In the genomic region with DNA sequence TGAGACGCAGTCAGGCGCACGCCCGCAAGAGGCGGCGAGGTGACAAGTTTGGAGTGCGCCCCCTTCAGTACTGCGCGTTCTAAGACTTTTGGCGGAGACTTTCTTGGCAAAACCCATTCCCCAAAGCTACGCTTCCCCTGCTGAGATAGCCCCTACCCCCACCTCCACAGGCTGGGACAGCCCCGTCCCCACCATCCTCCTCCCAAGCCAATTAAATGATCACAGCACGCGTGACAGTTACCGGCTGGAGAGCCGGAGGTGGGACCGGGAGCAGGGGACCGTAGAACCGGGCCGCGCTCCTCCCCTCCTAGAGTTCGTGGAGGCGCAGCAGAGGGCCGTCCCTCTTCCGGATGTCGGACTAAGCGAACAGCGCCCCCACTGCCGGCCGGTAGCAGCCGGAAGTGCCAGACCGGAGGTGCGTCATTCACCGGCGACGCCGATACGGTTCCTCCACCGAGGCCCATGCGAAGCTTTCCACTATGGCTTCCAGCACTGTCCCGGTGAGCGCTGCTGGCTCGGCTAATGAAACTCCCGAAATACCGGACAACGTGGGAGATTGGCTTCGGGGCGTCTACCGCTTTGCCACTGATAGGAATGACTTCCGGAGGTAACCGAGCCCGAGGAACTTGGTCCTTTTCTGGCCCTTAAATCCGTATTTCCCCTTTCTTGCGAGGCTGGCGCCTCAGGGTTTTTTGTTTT, we compare ENCODE assay signal across 1 cellular context.
A peak's percentile ranks its signal among the peaks of the same experiment; 100 is the strongest.
TF ChIP-seq lines count a peak whose summit lies in the region.

A gene (plus strand): TSS at position 476 of the 699 bp plus-strand sequence. CDS start 4 bp downstream, at position 480.

TF ChIP-seq in K562, 482 proteins besides CTCF, POLR2A, EP300 and RAD21 (continued from another document and continues in another):
- TF ChIP-seq, protein P1, sequence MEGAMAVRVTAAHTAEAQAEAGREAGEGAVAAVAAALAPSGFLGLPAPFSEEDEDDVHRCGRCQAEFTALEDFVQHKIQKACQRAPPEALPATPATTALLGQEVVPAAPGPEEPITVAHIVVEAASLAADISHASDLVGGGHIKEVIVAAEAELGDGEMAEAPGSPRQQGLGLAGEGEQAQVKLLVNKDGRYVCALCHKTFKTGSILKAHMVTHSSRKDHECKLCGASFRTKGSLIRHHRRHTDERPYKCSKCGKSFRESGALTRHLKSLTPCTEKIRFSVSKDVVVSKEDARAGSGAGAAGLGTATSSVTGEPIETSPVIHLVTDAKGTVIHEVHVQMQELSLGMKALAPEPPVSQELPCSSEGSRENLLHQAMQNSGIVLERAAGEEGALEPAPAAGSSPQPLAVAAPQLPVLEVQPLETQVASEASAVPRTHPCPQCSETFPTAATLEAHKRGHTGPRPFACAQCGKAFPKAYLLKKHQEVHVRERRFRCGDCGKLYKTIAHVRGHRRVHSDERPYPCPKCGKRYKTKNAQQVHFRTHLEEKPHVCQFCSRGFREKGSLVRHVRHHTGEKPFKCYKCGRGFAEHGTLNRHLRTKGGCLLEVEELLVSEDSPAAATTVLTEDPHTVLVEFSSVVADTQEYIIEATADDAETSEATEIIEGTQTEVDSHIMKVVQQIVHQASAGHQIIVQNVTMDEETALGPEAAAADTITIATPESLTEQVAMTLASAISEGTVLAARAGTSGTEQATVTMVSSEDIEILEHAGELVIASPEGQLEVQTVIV (CRISPR knock-in tag; IDR thresholded peaks at IDR 0.05; ENCODE audit: borderline replicate concordance) = no peak
- 0 out of 2 replicates have a peak, but pooled peaks have one; percentile 23 for TF ChIP-seq RAD51 (IDR thresholded peaks at IDR 0.05; ENCODE audit: borderline replicate concordance, low read depth)
- no peak for TF ChIP-seq SETDB1 (IDR thresholded peaks at IDR 0.05; ENCODE audit: low read length)
- TF ChIP-seq HCFC1 (IDR thresholded peaks at IDR 0.05; ENCODE audit: low read depth, low read length) = peak; percentile 90
- TF ChIP-seq, protein P2, sequence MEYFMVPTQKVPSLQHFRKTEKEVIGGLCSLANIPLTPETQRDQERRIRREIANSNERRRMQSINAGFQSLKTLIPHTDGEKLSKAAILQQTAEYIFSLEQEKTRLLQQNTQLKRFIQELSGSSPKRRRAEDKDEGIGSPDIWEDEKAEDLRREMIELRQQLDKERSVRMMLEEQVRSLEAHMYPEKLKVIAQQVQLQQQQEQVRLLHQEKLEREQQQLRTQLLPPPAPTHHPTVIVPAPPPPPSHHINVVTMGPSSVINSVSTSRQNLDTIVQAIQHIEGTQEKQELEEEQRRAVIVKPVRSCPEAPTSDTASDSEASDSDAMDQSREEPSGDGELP (CRISPR knock-in tag; IDR thresholded peaks at IDR 0.05; ENCODE audit: borderline replicate concordance) = peak; percentile 93
- peak; percentile 1; the same call in 1 of the 2 replicates for TF ChIP-seq MAFK (IDR thresholded peaks at IDR 0.05; ENCODE audit: low read length)
- TF ChIP-seq ZNF143 (CRISPR knock-in tag; IDR thresholded peaks at IDR 0.05) = no peak
- peak; percentile 100 for TF ChIP-seq CREM (IDR thresholded peaks at IDR 0.05; ENCODE audit: low read depth)
- peak; percentile 62; the same call in 1 of the 2 replicates for TF ChIP-seq POLR2AphosphoS2 (IDR thresholded peaks at IDR 0.05; ENCODE audit: low read length)
- TF ChIP-seq NCOA4 (IDR thresholded peaks at IDR 0.05; ENCODE audit: partially characterized antibody) = no peak
- TF ChIP-seq ILK (tag; IDR thresholded peaks at IDR 0.05; ENCODE audit: borderline replicate concordance, low read depth) = no peak
- TF ChIP-seq SNRNP70 (optimal IDR thresholded peaks at IDR 0.05; ENCODE audit: low read depth, low read length) = no peak
- TF ChIP-seq STAG1 (CRISPR knock-in tag; IDR thresholded peaks at IDR 0.05; ENCODE audit: borderline replicate concordance) = 0 out of 2 replicates have a peak, but pooled peaks have one; percentile 52
- peak; percentile 99 for TF ChIP-seq GABPB1 (CRISPR knock-in tag; IDR thresholded peaks at IDR 0.05)
- peak; percentile 92 for TF ChIP-seq HDAC2 (IDR thresholded peaks at IDR 0.05)
- TF ChIP-seq, protein P3, sequence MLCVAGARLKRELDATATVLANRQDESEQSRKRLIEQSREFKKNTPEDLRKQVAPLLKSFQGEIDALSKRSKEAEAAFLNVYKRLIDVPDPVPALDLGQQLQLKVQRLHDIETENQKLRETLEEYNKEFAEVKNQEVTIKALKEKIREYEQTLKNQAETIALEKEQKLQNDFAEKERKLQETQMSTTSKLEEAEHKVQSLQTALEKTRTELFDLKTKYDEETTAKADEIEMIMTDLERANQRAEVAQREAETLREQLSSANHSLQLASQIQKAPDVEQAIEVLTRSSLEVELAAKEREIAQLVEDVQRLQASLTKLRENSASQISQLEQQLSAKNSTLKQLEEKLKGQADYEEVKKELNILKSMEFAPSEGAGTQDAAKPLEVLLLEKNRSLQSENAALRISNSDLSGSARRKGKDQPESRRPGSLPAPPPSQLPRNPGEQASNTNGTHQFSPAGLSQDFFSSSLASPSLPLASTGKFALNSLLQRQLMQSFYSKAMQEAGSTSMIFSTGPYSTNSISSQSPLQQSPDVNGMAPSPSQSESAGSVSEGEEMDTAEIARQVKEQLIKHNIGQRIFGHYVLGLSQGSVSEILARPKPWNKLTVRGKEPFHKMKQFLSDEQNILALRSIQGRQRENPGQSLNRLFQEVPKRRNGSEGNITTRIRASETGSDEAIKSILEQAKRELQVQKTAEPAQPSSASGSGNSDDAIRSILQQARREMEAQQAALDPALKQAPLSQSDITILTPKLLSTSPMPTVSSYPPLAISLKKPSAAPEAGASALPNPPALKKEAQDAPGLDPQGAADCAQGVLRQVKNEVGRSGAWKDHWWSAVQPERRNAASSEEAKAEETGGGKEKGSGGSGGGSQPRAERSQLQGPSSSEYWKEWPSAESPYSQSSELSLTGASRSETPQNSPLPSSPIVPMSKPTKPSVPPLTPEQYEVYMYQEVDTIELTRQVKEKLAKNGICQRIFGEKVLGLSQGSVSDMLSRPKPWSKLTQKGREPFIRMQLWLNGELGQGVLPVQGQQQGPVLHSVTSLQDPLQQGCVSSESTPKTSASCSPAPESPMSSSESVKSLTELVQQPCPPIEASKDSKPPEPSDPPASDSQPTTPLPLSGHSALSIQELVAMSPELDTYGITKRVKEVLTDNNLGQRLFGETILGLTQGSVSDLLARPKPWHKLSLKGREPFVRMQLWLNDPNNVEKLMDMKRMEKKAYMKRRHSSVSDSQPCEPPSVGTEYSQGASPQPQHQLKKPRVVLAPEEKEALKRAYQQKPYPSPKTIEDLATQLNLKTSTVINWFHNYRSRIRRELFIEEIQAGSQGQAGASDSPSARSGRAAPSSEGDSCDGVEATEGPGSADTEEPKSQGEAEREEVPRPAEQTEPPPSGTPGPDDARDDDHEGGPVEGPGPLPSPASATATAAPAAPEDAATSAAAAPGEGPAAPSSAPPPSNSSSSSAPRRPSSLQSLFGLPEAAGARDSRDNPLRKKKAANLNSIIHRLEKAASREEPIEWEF (CRISPR knock-in tag; IDR thresholded peaks at IDR 0.05) = no peak
- no peak for TF ChIP-seq CEBPG (CRISPR knock-in tag; IDR thresholded peaks at IDR 0.05)
- no peak for TF ChIP-seq CEBPG (tag; conservative IDR thresholded peaks at IDR 0.05 in 1 of 2, IDR thresholded peaks at IDR 0.05 in 1 of 2)
- peak; percentile 71 for TF ChIP-seq GTF2F1 (IDR thresholded peaks at IDR 0.05; ENCODE audit: low read depth, low read length)
- TF ChIP-seq ZC3H8 (IDR thresholded peaks at IDR 0.05) = peak; percentile 35; the same call in 1 of the 2 replicates
- TF ChIP-seq SRSF9 (IDR thresholded peaks at IDR 0.05; ENCODE audit: borderline replicate concordance, low read depth, low read length) = no peak
- TF ChIP-seq ETV6 (IDR thresholded peaks at IDR 0.05; ENCODE audit: borderline replicate concordance in 1 of 2, low read depth in 2 of 2, low read length in 1 of 2) = no peak
- TF ChIP-seq ETV6 (CRISPR knock-in tag; IDR thresholded peaks at IDR 0.05; ENCODE audit: borderline replicate concordance) = no peak
- peak; percentile 82; the same call in 1 of the 2 replicates for TF ChIP-seq DNMT1 (IDR thresholded peaks at IDR 0.05)
- TF ChIP-seq ILF3 (IDR thresholded peaks at IDR 0.05; ENCODE audit: borderline replicate concordance) = no peak
- no peak for TF ChIP-seq OTX1 (CRISPR knock-in tag; IDR thresholded peaks at IDR 0.05)
- TF ChIP-seq FOXJ2 (tag; IDR thresholded peaks at IDR 0.05) = no peak
- TF ChIP-seq PML (IDR thresholded peaks at IDR 0.05; ENCODE audit: low read length) = peak; percentile 90
- peak; percentile 84; the same call in 1 of the 2 replicates for TF ChIP-seq ZC3H11A (IDR thresholded peaks at IDR 0.05; ENCODE audit: low read depth, low read length)
- TF ChIP-seq, protein P4, sequence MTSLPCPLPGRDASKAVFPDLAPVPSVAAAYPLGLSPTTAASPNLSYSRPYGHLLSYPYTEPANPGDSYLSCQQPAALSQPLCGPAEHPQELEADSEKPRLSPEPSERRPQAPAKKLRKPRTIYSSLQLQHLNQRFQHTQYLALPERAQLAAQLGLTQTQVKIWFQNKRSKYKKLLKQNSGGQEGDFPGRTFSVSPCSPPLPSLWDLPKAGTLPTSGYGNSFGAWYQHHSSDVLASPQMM (CRISPR knock-in tag; IDR thresholded peaks at IDR 0.05) = no peak
- TF ChIP-seq, protein P5, sequence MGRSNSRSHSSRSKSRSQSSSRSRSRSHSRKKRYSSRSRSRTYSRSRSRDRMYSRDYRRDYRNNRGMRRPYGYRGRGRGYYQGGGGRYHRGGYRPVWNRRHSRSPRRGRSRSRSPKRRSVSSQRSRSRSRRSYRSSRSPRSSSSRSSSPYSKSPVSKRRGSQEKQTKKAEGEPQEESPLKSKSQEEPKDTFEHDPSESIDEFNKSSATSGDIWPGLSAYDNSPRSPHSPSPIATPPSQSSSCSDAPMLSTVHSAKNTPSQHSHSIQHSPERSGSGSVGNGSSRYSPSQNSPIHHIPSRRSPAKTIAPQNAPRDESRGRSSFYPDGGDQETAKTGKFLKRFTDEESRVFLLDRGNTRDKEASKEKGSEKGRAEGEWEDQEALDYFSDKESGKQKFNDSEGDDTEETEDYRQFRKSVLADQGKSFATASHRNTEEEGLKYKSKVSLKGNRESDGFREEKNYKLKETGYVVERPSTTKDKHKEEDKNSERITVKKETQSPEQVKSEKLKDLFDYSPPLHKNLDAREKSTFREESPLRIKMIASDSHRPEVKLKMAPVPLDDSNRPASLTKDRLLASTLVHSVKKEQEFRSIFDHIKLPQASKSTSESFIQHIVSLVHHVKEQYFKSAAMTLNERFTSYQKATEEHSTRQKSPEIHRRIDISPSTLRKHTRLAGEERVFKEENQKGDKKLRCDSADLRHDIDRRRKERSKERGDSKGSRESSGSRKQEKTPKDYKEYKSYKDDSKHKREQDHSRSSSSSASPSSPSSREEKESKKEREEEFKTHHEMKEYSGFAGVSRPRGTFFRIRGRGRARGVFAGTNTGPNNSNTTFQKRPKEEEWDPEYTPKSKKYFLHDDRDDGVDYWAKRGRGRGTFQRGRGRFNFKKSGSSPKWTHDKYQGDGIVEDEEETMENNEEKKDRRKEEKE (IDR thresholded peaks at IDR 0.05; ENCODE audit: borderline replicate concordance in 1 of 2, control insufficient read depth in 1 of 2, low read depth in 2 of 2, low read length in 1 of 2) = no peak
- TF ChIP-seq ZNF696 (CRISPR knock-in tag; conservative IDR thresholded peaks at IDR 0.05) = no peak
- peak; percentile 75; the same call in 1 of the 2 replicates for TF ChIP-seq L3MBTL2 (IDR thresholded peaks at IDR 0.05)
- TF ChIP-seq KLF1 (tag; IDR thresholded peaks at IDR 0.05) = peak; percentile 71
- TF ChIP-seq BRF1 (IDR thresholded peaks at IDR 0.05; ENCODE audit: borderline replicate concordance, extremely low read depth, insufficient read length) = no peak
- peak; percentile 36 for TF ChIP-seq ZSCAN29 (IDR thresholded peaks at IDR 0.05)
- TF ChIP-seq TAF1 (IDR thresholded peaks at IDR 0.05; ENCODE audit: control insufficient read depth, extremely low read depth, insufficient read depth, low read length, severe bottlenecking) = peak; percentile 99
- peak; percentile 85 for TF ChIP-seq RBM22 (IDR thresholded peaks at IDR 0.05; ENCODE audit: low read depth, low read length, poor library complexity, severe bottlenecking)
- TF ChIP-seq STAT5A (IDR thresholded peaks at IDR 0.05; ENCODE audit: borderline replicate concordance, low read length) = peak; percentile 30; the same call in 1 of the 2 replicates
- TF ChIP-seq, protein P6, sequence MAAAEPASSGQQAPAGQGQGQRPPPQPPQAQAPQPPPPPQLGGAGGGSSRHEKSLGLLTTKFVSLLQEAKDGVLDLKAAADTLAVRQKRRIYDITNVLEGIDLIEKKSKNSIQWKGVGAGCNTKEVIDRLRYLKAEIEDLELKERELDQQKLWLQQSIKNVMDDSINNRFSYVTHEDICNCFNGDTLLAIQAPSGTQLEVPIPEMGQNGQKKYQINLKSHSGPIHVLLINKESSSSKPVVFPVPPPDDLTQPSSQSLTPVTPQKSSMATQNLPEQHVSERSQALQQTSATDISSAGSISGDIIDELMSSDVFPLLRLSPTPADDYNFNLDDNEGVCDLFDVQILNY (CRISPR knock-in tag; IDR thresholded peaks at IDR 0.05) = peak; percentile 80; the same call in 1 of the 2 replicates
- TF ChIP-seq NCOA2 (IDR thresholded peaks at IDR 0.05; ENCODE audit: partially characterized antibody in 2 of 2) = no peak
- no peak for TF ChIP-seq HNRNPUL1 (IDR thresholded peaks at IDR 0.05; ENCODE audit: low read length)
- peak; percentile 41; the same call in 1 of the 2 replicates for TF ChIP-seq SMC3 (conservative IDR thresholded peaks at IDR 0.05; ENCODE audit: insufficient read depth, low read depth, low read length)
- 0 out of 2 replicates have a peak, but pooled peaks have one; percentile 54 for TF ChIP-seq PTBP1 (IDR thresholded peaks at IDR 0.05; ENCODE audit: low read depth, low read length)
- TF ChIP-seq EGR1 (conservative IDR thresholded peaks at IDR 0.05) = no peak; the same call in 1 of the 2 replicates
- 0 out of 2 replicates have a peak, but pooled peaks have one; percentile 44 for TF ChIP-seq ZNF766 (CRISPR knock-in tag; conservative IDR thresholded peaks at IDR 0.05)
- TF ChIP-seq, protein P7, sequence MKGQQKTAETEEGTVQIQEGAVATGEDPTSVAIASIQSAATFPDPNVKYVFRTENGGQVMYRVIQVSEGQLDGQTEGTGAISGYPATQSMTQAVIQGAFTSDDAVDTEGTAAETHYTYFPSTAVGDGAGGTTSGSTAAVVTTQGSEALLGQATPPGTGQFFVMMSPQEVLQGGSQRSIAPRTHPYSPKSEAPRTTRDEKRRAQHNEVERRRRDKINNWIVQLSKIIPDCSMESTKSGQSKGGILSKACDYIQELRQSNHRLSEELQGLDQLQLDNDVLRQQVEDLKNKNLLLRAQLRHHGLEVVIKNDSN (CRISPR knock-in tag; IDR thresholded peaks at IDR 0.05) = no peak
- TF ChIP-seq, protein P8, sequence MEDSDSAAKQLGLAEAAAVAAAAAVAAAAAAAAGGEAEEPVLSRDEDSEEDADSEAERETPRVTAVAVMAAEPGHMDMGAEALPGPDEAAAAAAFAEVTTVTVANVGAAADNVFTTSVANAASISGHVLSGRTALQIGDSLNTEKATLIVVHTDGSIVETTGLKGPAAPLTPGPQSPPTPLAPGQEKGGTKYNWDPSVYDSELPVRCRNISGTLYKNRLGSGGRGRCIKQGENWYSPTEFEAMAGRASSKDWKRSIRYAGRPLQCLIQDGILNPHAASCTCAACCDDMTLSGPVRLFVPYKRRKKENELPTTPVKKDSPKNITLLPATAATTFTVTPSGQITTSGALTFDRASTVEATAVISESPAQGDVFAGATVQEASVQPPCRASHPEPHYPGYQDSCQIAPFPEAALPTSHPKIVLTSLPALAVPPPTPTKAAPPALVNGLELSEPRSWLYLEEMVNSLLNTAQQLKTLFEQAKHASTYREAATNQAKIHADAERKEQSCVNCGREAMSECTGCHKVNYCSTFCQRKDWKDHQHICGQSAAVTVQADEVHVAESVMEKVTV (CRISPR knock-in tag; IDR thresholded peaks at IDR 0.05) = no peak
- no peak for TF ChIP-seq SREBF2 (CRISPR knock-in tag; IDR thresholded peaks at IDR 0.05)
- peak; percentile 64 for TF ChIP-seq PCBP1 (IDR thresholded peaks at IDR 0.05; ENCODE audit: low read depth, low read length, poor library complexity, severe bottlenecking)
- TF ChIP-seq KAT8 (IDR thresholded peaks at IDR 0.05; ENCODE audit: low read depth) = peak; percentile 13; the same call in 1 of the 2 replicates
